In genomic region chr17:50118076-50118827, GRCh38 we compare ENCODE assay signal across 12 cellular contexts. TPM values are rescaled to one million over a fixed set of nuclear protein-coding genes. Genes with fewer than 3 reads are reported as not detected.
"Had no signal": no experiment of that assay in that cellular context is flagged by ENCODE, and none has a peak within 500 bp of the region (broad histone marks: within the 10 kb centered on the region; RNA-seq: fewer than 3 reads in every experiment).

No MANE protein-coding gene starts in this region.

- DNase-seq: activated B cell treated with CpG ODN at 0.5 μM for 24 hours; activated CD4-positive, alpha-beta memory T cell treated with anti-CD3 and anti-CD28 coated beads, Interleukin-2, amount 10 ng/mL, durations not matched to agents 7 days and 5 days; activated CD4-positive, alpha-beta T cell treated with anti-CD3 and anti-CD28 coated beads for 4 hours; activated CD8-positive, alpha-beta memory T cell treated with anti-CD3 and anti-CD28 coated beads, Interleukin-2, amount 10 ng/mL, durations not matched to agents 7 days and 5 days; activated naive CD8-positive, alpha-beta T cell treated with anti-CD3 and anti-CD28 coated beads, Interleukin-2, amount 10 ng/mL, durations not matched to agents 7 days and 5 days; foreskin melanocyte; left ventricle myocardium inferior; mammary epithelial cell; stimulated activated CD4-positive, alpha-beta T cell treated with anti-CD3 and anti-CD28 coated beads, Interleukin-2, amount 100 ng/mL, for 24 hours; stimulated activated naive CD8-positive, alpha-beta T cell treated with anti-CD3 and anti-CD28 coated beads, Interleukin-15, Interleukin-2, amounts not matched to agents 100 U/mL and 50 U/mL, for 24 hours; transverse colon had no signal

RNA-seq across cellular contexts. Expression of gene SGCA, which starts 47.6 kb away (rescaled TPM):
- total RNA-seq: activated naive CD8-positive, alpha-beta T cell treated with anti-CD3 and anti-CD28 coated beads, Interleukin-2, amount 10 ng/mL, durations not matched to agents 7 days and 5 days; kidney epithelial cell; mammary epithelial cell had no signal
